In genomic region chr4:8215001-8215427, GRCh38 we compare ENCODE assay signal across 9 cellular contexts. TPM values are rescaled to one million over a fixed set of nuclear protein-coding genes. Genes with fewer than 3 reads are reported as not detected.
DNase-seq lines count a peak whose midpoint lies in the region; ATAC-seq and TF ChIP-seq lines count a peak whose summit lies in the region.
"Had no signal": no experiment of that assay in that cellular context is flagged by ENCODE, and none has a peak within 500 bp of the region (broad histone marks: within the 10 kb centered on the region; RNA-seq: fewer than 3 reads in every experiment).

No MANE protein-coding gene starts in this region.

- ATAC-seq in HG02763 (IDR thresholded peaks at IDR 0.05; ENCODE audit: unreplicated experiment): no peak

- intact Hi-C loops in dorsolateral prefrontal cortex (cut with DNase I): no loop called here

- no peak overlapping the region for H3K4me3 ChIP-seq in dorsolateral prefrontal cortex

- H3K27ac ChIP-seq in dorsolateral prefrontal cortex: no peak overlapping the region

- no peak for TF ChIP-seq CTCF in dorsolateral prefrontal cortex (IDR thresholded peaks at IDR 0.05 in 54 of 56, conservative IDR thresholded peaks at IDR 0.05 in 2 of 56; ENCODE audit: low read depth in 1 of 56, partially characterized antibody in 56 of 56)

- DNase-seq in NCI-H2171 treated with DMSO at 0.1 percent for 48 hours (lab: John Stamatoyannopoulos, UW): peak; percentile 59
- DNase-seq in NCI-H2171 (lab: John Stamatoyannopoulos, UW): no peak
- peak; percentile 35 for DNase-seq in NCI-H774 (lab: John Stamatoyannopoulos, UW)
- DNase-seq in glomerular visceral epithelial cell (ENCODE audit: extremely low spot score): peak; percentile 53
- peak; percentile 38 for DNase-seq in stromal cell of bone marrow (ENCODE audit: low read depth)
- no peak for DNase-seq in NCI-H446 (lab: John Stamatoyannopoulos, UW)
- DNase-seq in dorsolateral prefrontal cortex: no peak
- DNase-seq: Karpas-422 had no signal

- no peaks in the 10 kb centered on the region for H3K27me3 ChIP-seq in dorsolateral prefrontal cortex

RNA-seq across cellular contexts. Expression of gene SH3TC1, which starts 15.9 kb away (rescaled TPM):
- total RNA-seq in dorsolateral prefrontal cortex: 10 to 100 TPM in 113 of 120 experiments, 1 to 10 TPM in 7; 5.1 to 46.5 (median 19.2) TPM

RNA-seq across cellular contexts. Expression of gene HTRA3, which starts 54.5 kb away (rescaled TPM):
- 1 to 10 TPM in 13 of 120 experiments, under 1 TPM in 94, not detected in 13; 0.16 to 3.3 (median 0.52) TPM for total RNA-seq in dorsolateral prefrontal cortex

RNA-seq across cellular contexts. Expression of gene ABLIM2, which starts 56.4 kb away (rescaled TPM):
- total RNA-seq in dorsolateral prefrontal cortex: 100 to 1,000 TPM in 103 of 120 experiments, 10 to 100 TPM in 17; 43.2 to 185 (median 130) TPM

Comparison
In these comparisons a context has a peak if more than half of its experiments do, and no peak if none do; other contexts are left out.
1. DNase-seq: peak in NCI-H2171 treated with DMSO at 0.1 percent for 48 hours (single experiment), NCI-H774 (single experiment), glomerular visceral epithelial cell (single experiment) and stromal cell of bone marrow (single experiment); none in NCI-H2171 (single experiment), NCI-H446 (0 of 2) and dorsolateral prefrontal cortex (0 of 10).